ENCODE assay signal across 33 cellular contexts in the genomic region with DNA sequence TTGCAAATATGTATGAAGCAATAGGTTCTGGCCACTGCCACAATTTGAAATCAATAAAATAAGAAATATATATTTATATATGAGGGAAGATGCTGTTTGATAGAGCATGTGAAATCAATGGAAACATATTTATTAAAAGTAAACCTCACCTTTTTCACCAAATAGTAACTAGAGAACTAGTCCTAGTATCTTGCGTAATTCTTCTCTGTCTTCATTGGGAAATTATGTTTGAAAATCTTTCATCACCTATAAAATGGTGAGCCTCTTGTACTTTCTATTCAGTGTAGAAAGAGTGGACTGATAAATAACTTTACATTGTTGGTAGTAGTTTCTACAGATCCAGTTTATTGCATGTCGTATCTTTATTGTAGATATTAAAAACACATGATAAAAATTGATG.
"Had no signal": no experiment of that assay in that cellular context is flagged by ENCODE, and none has a peak within 500 bp of the region (broad histone marks: within the 10 kb centered on the region; RNA-seq: fewer than 3 reads in every experiment).

No MANE protein-coding gene starts in this region.

- H3K27ac ChIP-seq: adrenal gland, body of pancreas, brain microvascular endothelial cell, breast epithelium had no signal

- H3K4me1 ChIP-seq: adrenal gland, body of pancreas, breast epithelium had no signal

- FAIRE-seq: astrocyte, TTC549 had no signal

- ATAC-seq: activated CD8-positive, alpha-beta T cell treated with anti-CD3 and anti-CD28 coated beads for 36 hours; activated naive CD4-positive, alpha-beta T cell treated with anti-CD3 and anti-CD28 coated beads, Interleukin-2, amount 50 U/mL, for 72 hours; activated T-cell treated with anti-CD3 and anti-CD28 coated beads, Interleukin-2, amount 50 U/mL, for 4 hours; activated T-cell treated with anti-CD3 and anti-CD28 coated beads, Interleukin-2, amount 50 U/mL, for 72 hours; activated T-helper 17 cell treated with anti-CD3 and anti-CD28 coated beads, Interleukin-2, amount 50 U/mL, for 72 hours; body of pancreas had no signal

- H3K36me3 ChIP-seq: adrenal gland, brain microvascular endothelial cell, breast epithelium had no signal

- DNase-seq: activated B cell treated with CpG ODN at 0.5 μM for 24 hours; activated CD4-positive, alpha-beta memory T cell treated with anti-CD3 and anti-CD28 coated beads for 36 hours; activated CD4-positive, alpha-beta T cell treated with anti-CD3 and anti-CD28 coated beads for 4 hours; activated CD4-positive, alpha-beta T cell treated with anti-CD3 and anti-CD28 coated beads, Interleukin-2, amount 10 ng/mL, durations not matched to agents 24 days and 14 days; activated CD4-positive, alpha-beta T cell treated with anti-CD3 and anti-CD28 coated beads, Interleukin-2, amount 50 U/mL, for 1 hour; activated CD4-positive, alpha-beta T cell treated with anti-CD3 and anti-CD28 coated beads, Interleukin-2, amount 50 U/mL, for 4 hours; activated CD4-positive, CD25-positive, alpha-beta regulatory T cell treated with anti-CD3 and anti-CD28 coated beads, Interleukin-2, amount 50 U/mL, for 72 hours; activated CD8-positive, alpha-beta memory T cell treated with anti-CD3 and anti-CD28 coated beads, Interleukin-2, amount 50 U/mL, for 4 hours; activated CD8-positive, alpha-beta T cell treated with anti-CD3 and anti-CD28 coated beads for 36 hours; activated effector memory CD4-positive, alpha-beta T cell treated with anti-CD3 and anti-CD28 coated beads, Interleukin-2, amount 50 U/mL, for 16 hours; activated gamma-delta T cell treated with Interleukin-2 at 50 U/mL for 16 hours; activated naive CD4-positive, alpha-beta T cell; activated naive CD4-positive, alpha-beta T cell treated with anti-CD3 and anti-CD28 coated beads for 36 hours; activated naive CD4-positive, alpha-beta T cell treated with anti-CD3 and anti-CD28 coated beads, Interleukin-2, amount 50 U/mL, for 16 hours; activated naive CD8-positive, alpha-beta T cell treated with anti-CD3 and anti-CD28 coated beads for 36 hours; activated T-cell treated with anti-CD3 and anti-CD28 coated beads for 4 hours; activated T-cell treated with anti-CD3 and anti-CD28 coated beads, Interleukin-2, amount 50 U/mL, for 1 hour; activated T-cell treated with anti-CD3 and anti-CD28 coated beads, Interleukin-2, amount 50 U/mL, for 4 hours; activated T-cell treated with anti-CD3 and anti-CD28 coated beads, Interleukin-2, amount 50 U/mL, for 72 hours; adrenal gland; amniotic stem cell; aorta; body of pancreas; brain microvascular endothelial cell; central memory CD4-positive, alpha-beta T cell; cerebellar nuclear complex; T-helper 2 cell; T-helper 9 cell had no signal

- H3K9me3 ChIP-seq: adrenal gland, body of pancreas, breast epithelium had no signal

- H3K4me3 ChIP-seq: adrenal gland, body of pancreas, breast epithelium had no signal

- H3K27me3 ChIP-seq: adrenal gland, body of pancreas, brain microvascular endothelial cell, breast epithelium had no signal
